ENCODE assay signal across 17 cellular contexts in genomic region chr1:223228931-223229528, GRCh38.
"Had no signal": no experiment of that assay in that cellular context is flagged by ENCODE, and none has a peak within 500 bp of the region (broad histone marks: within the 10 kb centered on the region; RNA-seq: fewer than 3 reads in every experiment).

No MANE protein-coding gene starts in this region.

- ATAC-seq: heart left ventricle had no signal

- H3K9me3 ChIP-seq: heart left ventricle, left ventricle myocardium inferior, ovary, thyroid gland, uterus had no signal

- H3K4me1 ChIP-seq: thyroid gland, uterus had no signal

- H3K9me3 Mint-ChIP-seq: activated naive CD8-positive, alpha-beta T cell treated with anti-CD3 and anti-CD28 coated beads, Interleukin-2, amount 10 ng/mL, durations not matched to agents 7 days and 5 days; neural crest cell; T-helper 2 cell treated with Interferon-gamma antibody and Interleukin-4, amounts not matched to agents 5 μg/mL and 100 μg/mL, for 36 hours had no signal

- FAIRE-seq: colon, endothelial cell of umbilical vein, frontal cortex had no signal

- H3K27me3 ChIP-seq: cardiac muscle cell, heart left ventricle, ovary, thyroid gland, uterus had no signal

- H3K4me3 ChIP-seq: cardiac muscle cell, heart left ventricle, left ventricle myocardium inferior, ovary, thyroid gland, uterus had no signal

- DNase-seq: activated effector memory CD4-positive, alpha-beta T cell treated with Interleukin-2 at 50 U/mL for 16 hours; activated naive CD8-positive, alpha-beta T cell treated with anti-CD3 and anti-CD28 coated beads, Interleukin-2, amount 10 ng/mL, durations not matched to agents 7 days and 5 days; activated T-cell treated with anti-CD3 and anti-CD28 coated beads for 4 hours; aorta; heart left ventricle; left ventricle myocardium inferior; mesenchymal stem cell; ovary; stimulated activated CD4-positive, alpha-beta T cell treated with anti-CD3 and anti-CD28 coated beads, Interleukin-4, amount 100 ng/mL, for 4 hours; thyroid gland; uterus had no signal

- H3K4me3 Mint-ChIP-seq: activated naive CD8-positive, alpha-beta T cell treated with anti-CD3 and anti-CD28 coated beads, Interleukin-2, amount 10 ng/mL, durations not matched to agents 7 days and 5 days; neural crest cell had no signal

- H3K27ac ChIP-seq: cardiac muscle cell, heart left ventricle, left ventricle myocardium inferior, ovary, thyroid gland, uterus had no signal

- H3K36me3 ChIP-seq: cardiac muscle cell, heart left ventricle, left ventricle myocardium inferior, ovary, thyroid gland, uterus had no signal

- H3K4me1 Mint-ChIP-seq: neural crest cell had no signal
